In the genomic region with DNA sequence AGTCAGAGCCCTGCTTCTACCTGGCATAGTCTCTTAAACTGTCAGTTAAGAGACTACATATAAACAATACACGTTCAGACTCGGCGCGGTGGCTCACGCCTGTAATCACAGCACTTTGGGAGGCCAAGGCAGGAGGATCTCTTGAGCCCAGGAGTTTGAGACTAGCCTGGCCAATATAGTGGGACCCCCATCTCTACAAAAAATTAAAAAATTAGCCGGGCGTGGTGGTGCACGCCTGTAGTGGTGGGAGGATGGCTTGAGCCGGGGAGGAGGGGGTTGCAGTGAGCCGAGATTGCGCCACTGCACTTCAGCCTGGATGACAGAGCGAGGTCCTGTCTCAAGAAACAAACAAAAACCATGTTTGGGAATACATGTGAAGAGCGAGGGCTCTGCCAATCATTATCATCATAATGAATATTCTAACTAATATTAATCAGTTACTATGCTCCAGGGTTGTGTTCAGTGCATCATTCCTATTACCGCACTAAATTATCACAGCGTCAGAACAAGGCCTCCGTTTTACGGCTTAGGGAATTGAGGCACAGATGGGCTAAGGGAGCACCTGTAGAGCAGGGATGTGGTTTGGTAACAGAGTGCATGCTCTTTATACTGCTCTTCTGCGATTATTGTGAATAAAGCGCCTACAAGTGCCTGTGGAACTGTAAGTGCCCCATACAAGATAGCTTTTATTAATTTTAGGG, we compare ENCODE assay signal across 1 cellular context.
A peak's percentile ranks its signal among the peaks of the same experiment; 100 is the strongest.
TF ChIP-seq lines count a peak whose summit lies in the region.

No MANE protein-coding gene starts in this region.

TF ChIP-seq in K562, 482 proteins besides CTCF, POLR2A, EP300 and RAD21:
- no peak for TF ChIP-seq PTBP1 (IDR thresholded peaks at IDR 0.05; ENCODE audit: low read depth, low read length)
- no peak for TF ChIP-seq ZNF79 (CRISPR knock-in tag; IDR thresholded peaks at IDR 0.05; ENCODE audit: low read depth)
- TF ChIP-seq EP400 (IDR thresholded peaks at IDR 0.05): 0 out of 2 replicates have a peak, but pooled peaks have one; percentile 9
- peak; percentile 14; the same call in 1 of the 2 replicates for TF ChIP-seq ZNF263 (CRISPR knock-in tag; IDR thresholded peaks at IDR 0.05; ENCODE audit: borderline replicate concordance)
- TF ChIP-seq ZNF121 (CRISPR knock-in tag; conservative IDR thresholded peaks at IDR 0.05): peak; percentile 39; the same call in 1 of the 2 replicates
- no peak for TF ChIP-seq MED1 (CRISPR knock-in tag; IDR thresholded peaks at IDR 0.05; ENCODE audit: borderline replicate concordance)
- TF ChIP-seq, protein P1, sequence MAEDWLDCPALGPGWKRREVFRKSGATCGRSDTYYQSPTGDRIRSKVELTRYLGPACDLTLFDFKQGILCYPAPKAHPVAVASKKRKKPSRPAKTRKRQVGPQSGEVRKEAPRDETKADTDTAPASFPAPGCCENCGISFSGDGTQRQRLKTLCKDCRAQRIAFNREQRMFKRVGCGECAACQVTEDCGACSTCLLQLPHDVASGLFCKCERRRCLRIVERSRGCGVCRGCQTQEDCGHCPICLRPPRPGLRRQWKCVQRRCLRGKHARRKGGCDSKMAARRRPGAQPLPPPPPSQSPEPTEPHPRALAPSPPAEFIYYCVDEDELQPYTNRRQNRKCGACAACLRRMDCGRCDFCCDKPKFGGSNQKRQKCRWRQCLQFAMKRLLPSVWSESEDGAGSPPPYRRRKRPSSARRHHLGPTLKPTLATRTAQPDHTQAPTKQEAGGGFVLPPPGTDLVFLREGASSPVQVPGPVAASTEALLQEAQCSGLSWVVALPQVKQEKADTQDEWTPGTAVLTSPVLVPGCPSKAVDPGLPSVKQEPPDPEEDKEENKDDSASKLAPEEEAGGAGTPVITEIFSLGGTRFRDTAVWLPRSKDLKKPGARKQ (CRISPR knock-in tag; IDR thresholded peaks at IDR 0.05): 0 out of 2 replicates have a peak, but pooled peaks have one; percentile 34
- no peak for TF ChIP-seq ZNF217 (CRISPR knock-in tag; IDR thresholded peaks at IDR 0.05)
